Comparison of ENCODE assay signal across 8 cellular contexts in the genomic region with DNA sequence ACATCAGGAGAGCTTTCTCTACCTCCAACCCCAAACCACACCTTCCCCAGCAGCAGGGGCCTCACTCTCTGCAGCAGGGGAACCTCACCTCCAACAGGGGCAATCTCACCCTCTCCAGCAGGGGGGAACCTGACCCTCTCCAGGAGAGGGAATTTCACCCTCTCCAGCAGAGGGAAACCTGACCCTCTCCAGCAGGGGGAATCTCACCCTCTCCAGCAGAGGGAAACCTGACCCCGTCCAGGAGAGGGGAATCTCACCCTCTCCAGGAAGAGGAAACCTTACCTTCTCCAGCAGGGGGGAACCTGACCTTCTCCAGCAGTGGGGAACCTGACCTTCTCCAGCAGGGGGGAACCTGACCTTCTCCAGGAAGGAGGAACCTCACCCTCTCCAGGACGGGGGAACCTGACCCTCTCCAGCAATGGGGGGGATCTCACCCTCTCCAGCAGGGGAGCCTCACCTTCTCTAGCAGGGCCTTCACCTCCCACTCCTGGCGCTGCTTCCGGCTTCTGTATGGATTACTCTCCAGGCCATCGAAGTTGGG. TPM values are rescaled to one million over a fixed set of nuclear protein-coding genes. Genes with fewer than 3 reads are reported as not detected.
DNase-seq lines count a peak whose midpoint lies in the region; ATAC-seq and TF ChIP-seq lines count a peak whose summit lies in the region.

No MANE protein-coding gene starts in this region.

- no peak overlapping the region for H3K4me3 Mint-ChIP-seq in HFFc6

- TF ChIP-seq CTCF in HFFc6 (IDR thresholded peaks at IDR 0.05) (peak; percentile 84), RWPE2 (IDR thresholded peaks at IDR 0.05; ENCODE audit: poor library complexity, severe bottlenecking) (peak; percentile 57), spleen (IDR thresholded peaks at IDR 0.05 in 8 of 11, conservative IDR thresholded peaks at IDR 0.05 in 3 of 11) (peak in 8 of 11 experiments; percentile 8 to 46 (median 29)), left lung (IDR thresholded peaks at IDR 0.05) (no peak)

- no peak overlapping the region for H3K4me3 ChIP-seq in RWPE2 (ENCODE audit: severe bottlenecking)
- no peak overlapping the region for H3K4me3 ChIP-seq in spleen
- no peak overlapping the region for H3K4me3 ChIP-seq in left lung

- intact Hi-C loops in spleen (cut with DNase I; ENCODE audit: low total_unique reads): no loop called here
- intact Hi-C loops in left lung (cut with DNase I): no loop called here

- WGBS in spleen, 5 donors: 40 to 65% (median 60%) methylated on average over 4 to 5 of the region's 5 CpGs

- peak; percentile 59 for DNase-seq in Caki2 (ENCODE audit: low read depth)
- peak; percentile 69 for DNase-seq in HFFc6
- no peak for DNase-seq in RWPE2 (ENCODE audit: low spot score)
- no peak for DNase-seq in spleen
- no peak for DNase-seq in NOMO-1 treated with DMSO at 0.1 percent for 48 hours (lab: John Stamatoyannopoulos, UW; ENCODE audit: unreplicated experiment)
- no peak for DNase-seq in left lung

- peaks cover 15% of the 10 kb centered on the region; the same call in 1 of the 2 replicates for H3K27me3 Mint-ChIP-seq in HFFc6 (ENCODE audit: insufficient read depth)

- H3K4me1 Mint-ChIP-seq in HFFc6 (ENCODE audit: low read depth): peaks cover 18% of the 10 kb centered on the region

- ATAC-seq in RWPE2 (ENCODE audit: low read depth): peak; percentile 63
- peak; percentile 17 for ATAC-seq in esophagus mucosa
- ATAC-seq in left lung: no peak
- no peak for ATAC-seq in GM19455 (IDR thresholded peaks at IDR 0.05; ENCODE audit: unreplicated experiment)

- H3K9me3 ChIP-seq in RWPE2 (ENCODE audit: severe bottlenecking) (no peaks in the 10 kb centered on the region), spleen (no peaks in the 10 kb centered on the region), left lung (no peaks in the 10 kb centered on the region)

- H3K9me3 Mint-ChIP-seq in HFFc6: no peaks in the 10 kb centered on the region

- no peaks in the 10 kb centered on the region for H3K27me3 ChIP-seq in RWPE2 (ENCODE audit: insufficient read depth, poor library complexity, severe bottlenecking)
- no peaks in the 10 kb centered on the region for H3K27me3 ChIP-seq in spleen (replicated peaks in 1 of 7)
- H3K27me3 ChIP-seq in left lung: no peaks in the 10 kb centered on the region

- H3K27ac ChIP-seq in RWPE2 (ENCODE audit: poor library complexity, severe bottlenecking) (no peak overlapping the region), spleen (peak overlapping the region in 5 of 8 donors; percentile 97 to 99 (median 98)), left lung (peak overlapping the region in 1 of 2 donors; percentile 6)

- H3K36me3 ChIP-seq in RWPE2 (ENCODE audit: low read depth): peaks cover 54% of the 10 kb centered on the region
- H3K36me3 ChIP-seq in spleen: peaks cover 0 to 86% (median 60%) of the 10 kb centered on the region in 6 donors
- H3K36me3 ChIP-seq in left lung: peaks cover 0 to 89% of the 10 kb centered on the region in 2 donors

- no peak overlapping the region for H3K27ac Mint-ChIP-seq in HFFc6

- in situ Hi-C loops in Caki2 (cut with HindIII; ENCODE audit: low pct_unique_long_range_greater_than_20kb, low sequenced_read_pairs): no loop called here

- peaks cover 15% of the 10 kb centered on the region for H3K4me1 ChIP-seq in RWPE2 (ENCODE audit: insufficient read depth, poor library complexity, severe bottlenecking)
- H3K4me1 ChIP-seq in spleen: peaks cover 37 to 70% (median 54%) of the 10 kb centered on the region in 6 donors
- H3K4me1 ChIP-seq in left lung: peaks cover 9 to 49% of the 10 kb centered on the region in 2 donors

- peaks cover 17% of the 10 kb centered on the region for H3K36me3 Mint-ChIP-seq in HFFc6 (ENCODE audit: low read depth)

- no peak for TF ChIP-seq POLR2A in spleen (IDR thresholded peaks at IDR 0.05)

RNA-seq across cellular contexts. Expression of a gene that starts 3.1 kb away (rescaled TPM):
- total RNA-seq in Caki2 (2014; rRNA removed; shearing (Covaris generic); ENCODE audit: low replicate concordance): not detected in 2 replicates
- total RNA-seq in HFFc6 (2021; fragmentation: NEBNext Ultra II Directional; extraction: Animal tissue kit (Norgen Biotek cat#: 25700)): 1 to 10 TPM in 5 of 6 experiments, under 1 TPM in 1; 0.66 to 3.0 (median 2.7) TPM
- total RNA-seq in esophagus mucosa (16.9 TPM), spleen (10 to 100 TPM; 17.6 to 31.6 (median 27.1) TPM), left lung (10 to 100 TPM; 12.7 to 12.9 TPM)
- polyA plus RNA-seq in spleen: 10 to 100 TPM; 11.5 to 17.7 (median 13.5) TPM

RNA-seq across cellular contexts. Expression of a gene that starts 8.2 kb away (rescaled TPM):
- total RNA-seq in Caki2 (2014; rRNA removed; shearing (Covaris generic); ENCODE audit: low replicate concordance): 3,205 and 3,207 TPM in 2 replicates
- total RNA-seq in HFFc6 (2021; fragmentation: NEBNext Ultra II Directional; extraction: Animal tissue kit (Norgen Biotek cat#: 25700)): 1,000 to 10,000 TPM; 1,449 to 2,347 (median 1,965) TPM
- total RNA-seq in esophagus mucosa: 3,499 TPM
- total RNA-seq in spleen: 1,000 to 10,000 TPM; 1,471 to 2,906 (median 2,449) TPM
- over 10,000 TPM in 2 of 3 donors, 1,000 to 10,000 TPM in 1; 8,573 to 17,605 (median 14,270) TPM for polyA plus RNA-seq in spleen
- 1,000 to 10,000 TPM; 1,881 to 1,887 TPM for total RNA-seq in left lung

RNA-seq across cellular contexts. Expression of a gene that starts 8.4 kb away (rescaled TPM):
- 21.1 and 27.6 TPM in 2 replicates for total RNA-seq in Caki2 (2014; rRNA removed; shearing (Covaris generic); ENCODE audit: low replicate concordance)
- 10 to 100 TPM; 35.7 to 51.4 (median 44.4) TPM for total RNA-seq in HFFc6 (2021; fragmentation: NEBNext Ultra II Directional; extraction: Animal tissue kit (Norgen Biotek cat#: 25700))
- total RNA-seq in esophagus mucosa: 38.8 TPM
- total RNA-seq in spleen: 10 to 100 TPM; 51.0 to 87.7 (median 59.1) TPM
- 10 to 100 TPM; 31.7 to 51.0 (median 48.5) TPM for polyA plus RNA-seq in spleen
- 10 to 100 TPM; 46.2 to 54.2 TPM for total RNA-seq in left lung

RNA-seq across cellular contexts. Expression of a gene that starts 9.0 kb away (rescaled TPM):
- 92.5 and 98.2 TPM in 2 replicates for total RNA-seq in Caki2 (2014; rRNA removed; shearing (Covaris generic); ENCODE audit: low replicate concordance)
- total RNA-seq in HFFc6 (2021; fragmentation: NEBNext Ultra II Directional; extraction: Animal tissue kit (Norgen Biotek cat#: 25700)): 10 to 100 TPM; 71.0 to 89.9 (median 74.6) TPM
- total RNA-seq in esophagus mucosa: 31.5 TPM
- total RNA-seq in spleen: 10 to 100 TPM; 30.5 to 53.1 (median 43.6) TPM
- 100 to 1,000 TPM in 1 of 3 donors, 10 to 100 TPM in 2; 52.6 to 101 (median 96.1) TPM for polyA plus RNA-seq in spleen
- 10 to 100 TPM; 26.6 to 42.0 TPM for total RNA-seq in left lung

RNA-seq across cellular contexts. Expression of a gene that starts 9.4 kb away (rescaled TPM):
- total RNA-seq in Caki2 (2014; rRNA removed; shearing (Covaris generic); ENCODE audit: low replicate concordance): 151 and 264 TPM in 2 replicates
- total RNA-seq in HFFc6 (2021; fragmentation: NEBNext Ultra II Directional; extraction: Animal tissue kit (Norgen Biotek cat#: 25700)): 10 to 100 TPM; 52.1 to 73.7 (median 69.7) TPM
- total RNA-seq in esophagus mucosa (39.9 TPM), spleen (10 to 100 TPM; 11.3 to 35.7 (median 26.5) TPM), left lung (10 to 100 TPM; 37.7 to 43.0 TPM)
- 100 to 1,000 TPM; 150 to 169 (median 158) TPM for polyA plus RNA-seq in spleen

Comparison
In these comparisons a context has a peak if more than half of its experiments do, and no peak if none do; other contexts are left out.
1. DNase-seq: peak in Caki2 (single experiment) and HFFc6 (single experiment); none in RWPE2 (single experiment), spleen (single experiment), NOMO-1 treated with DMSO at 0.1 percent for 48 hours (single experiment) and left lung (0 of 2).
2. CTCF ChIP-seq: peak in HFFc6 (single experiment), RWPE2 (single experiment) and spleen (8 of 11); none in left lung (0 of 2).
3. ATAC-seq: peak in RWPE2 (single experiment) and esophagus mucosa (single experiment); none in left lung (single experiment) and GM19455 (single experiment).